Comparison of ENCODE assay signal across 8 cellular contexts in the genomic region with DNA sequence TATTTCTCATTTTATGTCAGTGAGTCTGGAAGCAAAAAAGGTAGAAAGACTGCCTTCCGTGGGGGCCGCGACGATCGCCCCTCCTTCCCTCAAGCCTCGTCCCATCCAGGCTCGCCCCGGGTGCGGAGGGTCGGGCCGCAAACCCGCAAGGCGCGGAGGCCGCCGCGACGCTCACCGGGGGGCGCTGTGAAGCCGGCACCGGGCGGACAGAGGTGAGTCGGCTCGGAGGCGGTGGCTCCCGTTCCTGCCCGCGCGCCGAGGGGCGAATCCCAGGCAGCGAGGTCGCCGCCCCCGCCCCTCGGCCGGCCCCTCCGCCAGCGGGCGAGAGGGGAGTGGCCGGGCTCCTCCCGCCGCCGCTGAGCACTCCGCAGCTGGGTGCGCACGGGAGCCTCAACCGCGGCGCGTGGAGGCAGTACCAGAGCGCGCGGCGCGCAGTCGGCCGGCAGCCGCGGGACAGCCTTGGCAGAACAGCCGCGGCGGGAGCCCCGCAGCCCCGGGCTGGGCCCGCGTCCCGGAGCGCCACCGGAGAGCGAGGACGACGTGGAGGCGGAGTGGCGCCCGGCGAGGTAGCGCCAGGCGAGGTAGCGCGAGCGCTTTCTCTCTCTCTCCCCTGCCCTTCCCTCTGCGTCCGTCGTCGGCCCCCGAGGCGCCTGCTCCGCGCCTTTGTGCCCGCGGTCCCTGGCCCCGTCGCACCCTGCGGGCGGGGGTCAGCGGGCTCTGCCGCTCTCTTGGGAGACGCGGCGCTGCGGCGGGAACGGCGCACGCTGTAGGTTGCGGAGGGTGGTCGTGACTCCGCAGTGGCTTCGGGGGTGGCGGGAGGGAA.
A peak's percentile ranks its signal among the peaks of the same experiment; 100 is the strongest.
DNase-seq lines count a peak whose midpoint lies in the region; ATAC-seq and TF ChIP-seq lines count a peak whose summit lies in the region.

A gene (plus strand): TSS at position 359 of the 823 bp plus-strand sequence. CDS start 31,492 bp downstream, outside the sequence.

- ATAC-seq in HG03196 (IDR thresholded peaks at IDR 0.05; ENCODE audit: unreplicated experiment), result no peak

- peak; percentile 35 for TF ChIP-seq CTCF in astrocyte of the spinal cord (IDR thresholded peaks at IDR 0.05; ENCODE audit: low read depth, low read length)

- peaks cover 15% of the 10 kb centered on the region for H3K27me3 ChIP-seq in iPS-15b (ENCODE audit: control insufficient read depth, insufficient read depth, low read length)

- H3K36me3 ChIP-seq in iPS-15b (ENCODE audit: control insufficient read depth, insufficient read depth, low read length), result no peaks in the 10 kb centered on the region

- DNase-seq in DMS79 (lab: John Stamatoyannopoulos, UW) (peak; percentile 39), GOT3 (lab: John Stamatoyannopoulos, UW) (peak; percentile 17), NCI-H1048 (lab: John Stamatoyannopoulos, UW) (peak; percentile 43), T-helper 1 cell (peak; percentile 10 to 47 (median 30)), astrocyte of the spinal cord (ENCODE audit: low read depth, low spot score) (peak; percentile 80)

- in situ Hi-C loops in astrocyte of the spinal cord (cut with HindIII; ENCODE audit: low sequenced_read_pairs), result no loop called here

- H3K9ac ChIP-seq in iPS-15b (ENCODE audit: low read depth, low read length), result peak within 1 kb of the TSS; percentile 94

- peaks cover 17% of the 10 kb centered on the region for H3K4me1 ChIP-seq in iPS-15b (ENCODE audit: control insufficient read depth, insufficient read depth, low read length)

- H3K4me3 ChIP-seq in astrocyte of the spinal cord (ENCODE audit: low read depth, low read length) (peak within 1 kb of the TSS; percentile 78), iPS-15b (ENCODE audit: low read depth, low read length) (peak within 1 kb of the TSS; percentile 79), skin epidermis (peak within 1 kb of the TSS; percentile 51 to 84 (median 73))

- H3K27ac ChIP-seq in skin epidermis, result peak within 1 kb of the TSS; percentile 34 to 94 (median 84)

- no peaks in the 10 kb centered on the region for H3K9me3 ChIP-seq in iPS-15b (ENCODE audit: control insufficient read depth, insufficient read depth, low read length)

Comparison
In these comparisons a context has a peak if more than half of its experiments do, and no peak if none do; other contexts are left out.
1. DNase-seq: peak in every context shown above with its lines; median percentile 80 in astrocyte of the spinal cord; 43 in NCI-H1048; 39 in DMS79; 30 in T-helper 1 cell; 17 in GOT3.